8 cellular contexts compared by ENCODE assay signal in the genomic region with DNA sequence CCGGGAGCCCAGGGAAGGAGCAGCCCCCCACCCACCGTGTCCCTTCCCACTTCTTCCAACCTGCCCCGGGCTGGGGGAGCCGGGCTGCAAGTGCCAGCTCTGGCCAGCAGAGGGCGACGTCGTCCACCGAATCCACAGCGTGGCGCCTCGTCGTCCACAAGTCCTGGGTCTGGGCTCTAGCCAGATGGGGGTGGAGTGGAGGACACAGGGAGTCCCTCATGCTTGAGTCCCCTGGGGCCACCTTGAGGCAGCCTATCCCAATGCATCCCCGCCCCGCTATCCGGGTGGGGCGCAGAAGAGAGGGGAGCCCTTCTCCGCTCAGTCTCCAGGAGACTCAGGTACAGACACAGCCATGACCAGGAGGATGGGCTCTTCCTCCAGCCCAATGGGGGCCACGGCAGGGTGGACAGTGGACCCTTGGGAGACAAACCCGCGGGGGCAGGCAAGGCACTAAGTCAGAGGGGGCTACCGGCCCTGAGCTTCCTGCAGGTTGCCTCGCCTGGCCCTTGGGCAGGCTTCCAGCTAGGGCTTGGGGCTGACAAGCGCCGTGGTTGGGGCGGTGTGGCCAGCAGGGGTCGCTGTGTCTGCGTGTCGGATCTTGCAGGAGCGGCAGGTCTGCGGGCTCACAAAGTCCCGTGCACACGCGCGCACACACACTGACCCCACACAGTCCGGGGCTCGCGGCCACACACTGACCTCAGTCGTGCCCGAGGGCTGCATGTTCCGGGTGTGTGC. TPM values are rescaled to one million over a fixed set of nuclear protein-coding genes. Genes with fewer than 3 reads are reported as not detected.
A peak's percentile ranks its signal among the peaks of the same experiment; 100 is the strongest.
DNase-seq lines count a peak whose midpoint lies in the region; ATAC-seq, FAIRE-seq and TF ChIP-seq lines count a peak whose summit lies in the region.

No MANE protein-coding gene starts in this region.

- TF ChIP-seq CTCF in Caco-2 (IDR thresholded peaks at IDR 0.05; ENCODE audit: insufficient read depth in 1 of 2, low read depth in 1 of 2, low read length in 1 of 2, severe bottlenecking in 1 of 2, unreplicated experiment in 1 of 2), result peak; percentile 94 to 98

- H3K36me3 Mint-ChIP-seq in Caco-2 (ENCODE audit: insufficient read depth, unreplicated experiment), result no peaks in the 10 kb centered on the region

- BruUV-seq in Caco-2 (replicated peaks; lab: Mats Ljungman, UMichigan), result no TSS peak

- intact Hi-C loops in Caco-2 (cut with micrococcal nuclease; ENCODE audit: unreplicated experiment), result loop anchor here (1.0 to 2.0 kb wide), 5 partner anchors 72 to 208 kb away; no protein-coding TSS in a partner anchor

- DNase-seq in Caco-2 (peak; percentile 88 to 92), LoVo (ENCODE audit: low spot score) (peak; percentile 88), SHP77 (lab: John Stamatoyannopoulos, UW) (peak; percentile 68 to 75), frontal cortex (ENCODE audit: low spot score in 2 of 2) (peak; percentile 88 to 94), non-pigmented ciliary epithelial cell (ENCODE audit: low read depth) (peak; percentile 15), stromal cell of bone marrow (ENCODE audit: low read depth) (peak; percentile 51)
- DNase-seq in activated gamma-delta T cell treated with anti-CD3 and anti-CD28 coated beads, Interleukin-2, amount 50 U/mL, for 16 hours (ENCODE audit: low read depth), result peak; percentile 91

- CTCF ChIA-PET in Caco-2 (lab: Charles Lee), result interaction anchor here (0.6 to 7.9 kb wide), 33 partner anchors 8 to 226 kb away, joined by 3 to 78 read pairs (median 6); partner anchors contain the start of genes COX14, GPD1, RACGAP1 and SMARCD1

- H3K27ac Mint-ChIP-seq in Caco-2 (ENCODE audit: unreplicated experiment), result peak overlapping the region; percentile 33

- H3K4me1 ChIP-seq in Caco-2, result peaks cover 20% of the 10 kb centered on the region

- peak; percentile 63 for ATAC-seq in GM21529 (IDR thresholded peaks at IDR 0.05; ENCODE audit: unreplicated experiment)

- H3K4me3 Mint-ChIP-seq in Caco-2 (ENCODE audit: unreplicated experiment), result peak overlapping the region; percentile 34

- no peak for FAIRE-seq in frontal cortex (lab: Jason Lieb, UNC)

- no peaks in the 10 kb centered on the region for H3K27me3 Mint-ChIP-seq in Caco-2 (ENCODE audit: insufficient read depth, unreplicated experiment)

- no peaks in the 10 kb centered on the region for H3K36me3 ChIP-seq in Caco-2 (ENCODE audit: control insufficient read depth, insufficient read depth, low read length)

- peak overlapping the region; percentile 18 for H3K4me3 ChIP-seq in Caco-2 (ENCODE audit: low read depth, low read length)

- no peaks in the 10 kb centered on the region for H3K9me3 ChIP-seq in Caco-2

- no peaks in the 10 kb centered on the region for H3K9me3 Mint-ChIP-seq in Caco-2 (ENCODE audit: unreplicated experiment)

- H3K27me3 ChIP-seq in Caco-2 (replicated peaks; ENCODE audit: control insufficient read depth, insufficient read depth, low read length), result no peaks in the 10 kb centered on the region

- POLR2A ChIA-PET in Caco-2 (lab: Charles Lee), result no interaction called here

- H3K4me1 Mint-ChIP-seq in Caco-2 (ENCODE audit: low read depth, unreplicated experiment), result no peaks in the 10 kb centered on the region

RNA-seq across cellular contexts. Expression of gene AQP5, which starts 5.5 kb away (rescaled TPM):
- total RNA-seq in Caco-2 (2022), result not detected in 2 replicates
- total RNA-seq in frontal cortex, result 1.2 TPM

RNA-seq across cellular contexts. Expression of gene AQP6, which starts 5.5 kb away (rescaled TPM):
- not detected in 2 replicates for total RNA-seq in Caco-2 (2022)
- not detected for total RNA-seq in frontal cortex

RNA-seq across cellular contexts. Expression of gene AQP2, which starts 16.7 kb away (rescaled TPM):
- total RNA-seq in Caco-2 (2022), result not detected in 2 replicates
- not detected for total RNA-seq in frontal cortex

RNA-seq across cellular contexts. Expression of gene RACGAP1, which starts 58.1 kb away (rescaled TPM):
- total RNA-seq in Caco-2 (2022) (122 and 131 TPM in 2 replicates), frontal cortex (26.5 TPM)

Comparison
In these comparisons a context has a peak if more than half of its experiments do, and no peak if none do; other contexts are left out.
1. Peak in every context shown above with its lines: DNase-seq, ATAC-seq and H3K4me3 ChIP-seq.
2. DNase-seq: peak in every context shown above with its lines; median percentile 91 in activated gamma-delta T cell treated with anti-CD3 and anti-CD28 coated beads, Interleukin-2, amount 50 U/mL, for 16 hours; 91 in frontal cortex; 90 in Caco-2; 88 in LoVo; 72 in SHP77; 51 in stromal cell of bone marrow; 15 in non-pigmented ciliary epithelial cell.